In genomic region chr10:55550241-55550640, GRCh38 we compare ENCODE assay signal across 24 cellular contexts.
DNase-seq lines count a peak whose midpoint lies in the region; ATAC-seq, FAIRE-seq and TF ChIP-seq lines count a peak whose summit lies in the region.
"Had no signal": no experiment of that assay in that cellular context is flagged by ENCODE, and none has a peak within 500 bp of the region (broad histone marks: within the 10 kb centered on the region; RNA-seq: fewer than 3 reads in every experiment).

No MANE protein-coding gene starts in this region.

- TF ChIP-seq CTCF in MCF 10A (IDR thresholded peaks at IDR 0.05; ENCODE audit: unreplicated experiment) (no peak), breast epithelium (IDR thresholded peaks at IDR 0.05) (no peak), fibroblast of mammary gland (conservative IDR thresholded peaks at IDR 0.05; ENCODE audit: control insufficient read depth, insufficient read depth, low read depth, low read length) (no peak), BE2C (IDR thresholded peaks at IDR 0.05; ENCODE audit: low read depth, low read length) (no peak)

- H3K4me1 Mint-ChIP-seq in MCF 10A (ENCODE audit: insufficient read depth, unreplicated experiment): no peaks in the 10 kb centered on the region
- H3K4me1 Mint-ChIP-seq: activated naive CD8-positive, alpha-beta T cell treated with anti-CD3 and anti-CD28 coated beads for 36 hours had no signal

- intact Hi-C loops in MCF 10A (cut with micrococcal nuclease) (no loop called here), breast epithelium (cut with DNase I; ENCODE audit: low total_unique reads) (no loop called here)

- H3K27me3 Mint-ChIP-seq in MCF 10A (ENCODE audit: insufficient read depth, unreplicated experiment): peaks cover 58% of the 10 kb centered on the region
- H3K27me3 Mint-ChIP-seq: activated naive CD8-positive, alpha-beta T cell treated with anti-CD3 and anti-CD28 coated beads for 36 hours had no signal

- H3K36me3 Mint-ChIP-seq in MCF 10A (ENCODE audit: insufficient read depth, unreplicated experiment): no peaks in the 10 kb centered on the region
- H3K36me3 Mint-ChIP-seq: activated naive CD8-positive, alpha-beta T cell treated with anti-CD3 and anti-CD28 coated beads for 36 hours had no signal

- POLR2A ChIA-PET in MCF 10A (lab: Yijun Ruan, JAX): no interaction called here

- H3K4me3 ChIP-seq in breast epithelium (no peak overlapping the region), fibroblast of mammary gland (ENCODE audit: control insufficient read depth, low read depth, low read length) (no peak overlapping the region), BE2C (ENCODE audit: low read depth, low read length) (no peak overlapping the region)
- H3K4me3 ChIP-seq: right atrium auricular region, SJSA1, suprapubic skin, vagina had no signal

- TF ChIP-seq POLR2A in breast epithelium (IDR thresholded peaks at IDR 0.05): no peak

- no peaks in the 10 kb centered on the region for H3K27me3 ChIP-seq in breast epithelium
- no peaks in the 10 kb centered on the region for H3K27me3 ChIP-seq in BE2C
- H3K27me3 ChIP-seq: right atrium auricular region, SJSA1, suprapubic skin, vagina had no signal

- CTCF ChIA-PET in MCF 10A (lab: Yijun Ruan, JAX): no interaction called here

- DNase-seq in MCF 10A (ENCODE audit: unreplicated experiment): peak; percentile 15
- no peak for DNase-seq in breast epithelium (ENCODE audit: low spot score in 2 of 2)
- peak; percentile 0 for DNase-seq in fibroblast of mammary gland (ENCODE audit: low read depth)
- peak; percentile 57 for DNase-seq in urothelium cell line (ENCODE audit: low spot score)
- no peak for DNase-seq in mucosa of gallbladder (ENCODE audit: low spot score)
- DNase-seq in BE2C: no peak
- DNase-seq in hypothalamus (lab: John Stamatoyannopoulos, UW): no peak
- DNase-seq: activated CD8-positive, alpha-beta memory T cell treated with anti-CD3 and anti-CD28 coated beads for 24 hours; activated naive CD8-positive, alpha-beta T cell treated with anti-CD3 and anti-CD28 coated beads for 36 hours; erythroblast; GOT3; MV-4-11; NCI-H2029; NCI-H524; stimulated activated CD4-positive, alpha-beta T cell treated with anti-CD3 and anti-CD28 coated beads, Interleukin-15, amount 100 ng/mL, for 24 hours; T-helper 9 cell had no signal

- H3K4me3 Mint-ChIP-seq in MCF 10A (ENCODE audit: unreplicated experiment): no peak overlapping the region
- H3K4me3 Mint-ChIP-seq: activated naive CD8-positive, alpha-beta T cell treated with anti-CD3 and anti-CD28 coated beads for 36 hours had no signal

- no peak overlapping the region for H3K27ac ChIP-seq in breast epithelium
- H3K27ac ChIP-seq: HL-60, right atrium auricular region, SJSA1, suprapubic skin, vagina had no signal

- peak; percentile 92 for ATAC-seq in SK-N-SH treated with all-trans-retinoic acid at 6 μM for 48 hours

- H3K36me3 ChIP-seq in breast epithelium (no peaks in the 10 kb centered on the region), BE2C (no peaks in the 10 kb centered on the region)
- H3K36me3 ChIP-seq: right atrium auricular region, SJSA1, suprapubic skin, vagina had no signal

- no peak for FAIRE-seq in urothelium cell line (lab: Jason Lieb, UNC)
- FAIRE-seq: D721Med, G401.6 had no signal

- no peak overlapping the region for H3K27ac Mint-ChIP-seq in MCF 10A (ENCODE audit: low read depth, unreplicated experiment)
- H3K27ac Mint-ChIP-seq: activated naive CD8-positive, alpha-beta T cell treated with anti-CD3 and anti-CD28 coated beads for 36 hours had no signal

- no peaks in the 10 kb centered on the region for H3K4me1 ChIP-seq in breast epithelium
- H3K4me1 ChIP-seq in BE2C: peaks cover 5% of the 10 kb centered on the region
- H3K4me1 ChIP-seq: right atrium auricular region, SJSA1, suprapubic skin, vagina had no signal

- H3K9me3 ChIP-seq in breast epithelium (no peaks in the 10 kb centered on the region), BE2C (no peaks in the 10 kb centered on the region)
- H3K9me3 ChIP-seq: right atrium auricular region, SJSA1, suprapubic skin, vagina had no signal

- no TSS peak for BruUV-seq in MCF 10A (replicated peaks; lab: Mats Ljungman, UMichigan)

- no peaks in the 10 kb centered on the region for H3K9me3 Mint-ChIP-seq in MCF 10A (ENCODE audit: unreplicated experiment)

TF ChIP-seq in SK-N-SH treated with all-trans-retinoic acid at 6 μM for 48 hours, 23 proteins besides CTCF, POLR2A, EP300 and RAD21:
- TF ChIP-seq ISL1 (CRISPR knock-in tag; IDR thresholded peaks at IDR 0.05) (peak; percentile 88), PPARA (CRISPR knock-in tag; IDR thresholded peaks at IDR 0.05; ENCODE audit: borderline replicate concordance) (no peak), ZFP3 (CRISPR knock-in tag; IDR thresholded peaks at IDR 0.05) (0 out of 2 replicates have a peak, but pooled peaks have one; percentile 35)
TF ChIP-seq in SK-N-SH treated with all-trans-retinoic acid at 6 μM for 48 hours: peak in this region for 2.

Comparison
In these comparisons a context has a peak if more than half of its experiments do, and no peak if none do; other contexts are left out.
1. DNase-seq: peak in MCF 10A (single experiment), fibroblast of mammary gland (single experiment) and urothelium cell line (single experiment); none in breast epithelium (0 of 2), mucosa of gallbladder (single experiment), BE2C (single experiment) and hypothalamus (0 of 51).